In the genomic region with DNA sequence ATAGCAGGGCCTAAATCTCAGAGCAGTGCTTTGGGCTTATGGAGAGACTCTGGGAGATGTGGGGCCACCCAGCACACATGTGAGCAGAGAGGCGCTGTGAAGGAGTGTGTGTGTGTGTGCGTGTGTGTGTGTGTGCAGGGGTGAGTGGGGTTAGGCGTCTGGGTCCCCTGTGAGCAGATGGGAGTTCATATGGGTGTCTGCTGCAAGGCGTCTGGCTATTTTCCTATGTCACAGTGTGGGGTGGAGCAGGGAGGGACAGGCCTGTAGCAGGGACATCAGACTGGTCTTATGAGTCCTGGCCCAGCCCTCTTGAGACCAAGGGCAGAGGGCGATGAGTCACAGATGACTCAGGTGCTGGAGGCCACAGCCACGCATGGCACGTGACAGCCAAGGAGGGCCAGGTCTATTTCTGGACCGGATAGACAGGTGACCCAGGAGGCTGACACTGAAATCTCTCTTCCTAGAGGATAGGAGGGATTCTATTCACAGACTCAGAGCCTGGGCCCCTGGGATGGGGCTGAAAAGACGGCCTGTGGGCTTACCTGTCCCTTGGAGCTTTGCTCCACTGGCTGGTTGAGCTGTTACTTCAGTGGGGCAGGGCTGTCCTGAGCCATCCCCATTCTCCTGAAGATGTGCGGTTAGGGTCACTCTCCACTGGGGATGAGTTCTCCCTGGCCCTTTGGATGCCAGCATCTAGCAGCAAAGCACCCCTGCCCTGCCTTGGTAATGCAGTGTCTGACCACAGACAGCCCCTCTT, we compare ENCODE assay signal across 8 cellular contexts. TPM values are rescaled to one million over a fixed set of nuclear protein-coding genes. Genes with fewer than 3 reads are reported as not detected.
DNase-seq lines count a peak whose midpoint lies in the region; ATAC-seq and TF ChIP-seq lines count a peak whose summit lies in the region.

No MANE protein-coding gene starts in this region.

- peak; percentile 66 for ATAC-seq in left lobe of liver

- POLR2A ChIA-PET in HEK293T (lab: Yijun Ruan, JAX) = no interaction called here

- CTCF ChIA-PET in HEK293T (lab: Yijun Ruan, JAX) = no interaction called here

- peak; percentile 44 for DNase-seq in activated CD4-positive, CD25-positive, alpha-beta regulatory T cell treated with anti-CD3 and anti-CD28 coated beads, Interleukin-2, amount 50 U/mL, for 72 hours
- DNase-seq in activated CD4-positive, CD25-positive, alpha-beta regulatory T cell (lab: John Stamatoyannopoulos, UW) = no peak
- DNase-seq in Kasumi-1 (lab: John Stamatoyannopoulos, UW) (peak; percentile 17 to 20), amniotic epithelial cell (ENCODE audit: low read depth) (peak; percentile 82), left lobe of liver (ENCODE audit: low spot score) (peak; percentile 82), NCI-H748 treated with DMSO at 0.1 percent for 48 hours (lab: John Stamatoyannopoulos, UW) (no peak), HEK293T (ENCODE audit: extremely low spot score) (no peak)
- DNase-seq in stimulated activated CD4-positive, alpha-beta T cell treated with anti-CD3 and anti-CD28 coated beads, Interleukin-12 subunit alpha, Interleukin-12 subunit beta, amount 100 ng/mL, for 4 hours = no peak

TF ChIP-seq in HEK293T, 16 proteins besides CTCF, POLR2A, EP300 and RAD21:
- TF ChIP-seq NFRKB (IDR thresholded peaks at IDR 0.05) (no peak), LEF1 (IDR thresholded peaks at IDR 0.05; ENCODE audit: borderline replicate concordance) (no peak), FOXM1 (IDR thresholded peaks at IDR 0.05; ENCODE audit: borderline replicate concordance) (no peak), BHLHE40 (IDR thresholded peaks at IDR 0.05; ENCODE audit: borderline replicate concordance) (no peak), SP1 (IDR thresholded peaks at IDR 0.05) (no peak), FOXK2 (IDR thresholded peaks at IDR 0.05) (no peak), ELF4 (IDR thresholded peaks at IDR 0.05) (no peak), L3MBTL2 (conservative IDR thresholded peaks at IDR 0.05) (no peak), TARDBP (IDR thresholded peaks at IDR 0.05) (no peak)

RNA-seq across cellular contexts. Expression of a gene that starts 28.9 kb away (rescaled TPM):
- total RNA-seq in left lobe of liver = 135 TPM

Comparison
In these comparisons a context has a peak if more than half of its experiments do, and no peak if none do; other contexts are left out.
1. DNase-seq: peak in activated CD4-positive, CD25-positive, alpha-beta regulatory T cell treated with anti-CD3 and anti-CD28 coated beads, Interleukin-2, amount 50 U/mL, for 72 hours (single experiment), Kasumi-1 (2 of 2), amniotic epithelial cell (single experiment) and left lobe of liver (single experiment); none in activated CD4-positive, CD25-positive, alpha-beta regulatory T cell (0 of 4), NCI-H748 treated with DMSO at 0.1 percent for 48 hours (single experiment), stimulated activated CD4-positive, alpha-beta T cell treated with anti-CD3 and anti-CD28 coated beads, Interleukin-12 subunit alpha, Interleukin-12 subunit beta, amount 100 ng/mL, for 4 hours (single experiment) and HEK293T (single experiment).